In the genomic region with DNA sequence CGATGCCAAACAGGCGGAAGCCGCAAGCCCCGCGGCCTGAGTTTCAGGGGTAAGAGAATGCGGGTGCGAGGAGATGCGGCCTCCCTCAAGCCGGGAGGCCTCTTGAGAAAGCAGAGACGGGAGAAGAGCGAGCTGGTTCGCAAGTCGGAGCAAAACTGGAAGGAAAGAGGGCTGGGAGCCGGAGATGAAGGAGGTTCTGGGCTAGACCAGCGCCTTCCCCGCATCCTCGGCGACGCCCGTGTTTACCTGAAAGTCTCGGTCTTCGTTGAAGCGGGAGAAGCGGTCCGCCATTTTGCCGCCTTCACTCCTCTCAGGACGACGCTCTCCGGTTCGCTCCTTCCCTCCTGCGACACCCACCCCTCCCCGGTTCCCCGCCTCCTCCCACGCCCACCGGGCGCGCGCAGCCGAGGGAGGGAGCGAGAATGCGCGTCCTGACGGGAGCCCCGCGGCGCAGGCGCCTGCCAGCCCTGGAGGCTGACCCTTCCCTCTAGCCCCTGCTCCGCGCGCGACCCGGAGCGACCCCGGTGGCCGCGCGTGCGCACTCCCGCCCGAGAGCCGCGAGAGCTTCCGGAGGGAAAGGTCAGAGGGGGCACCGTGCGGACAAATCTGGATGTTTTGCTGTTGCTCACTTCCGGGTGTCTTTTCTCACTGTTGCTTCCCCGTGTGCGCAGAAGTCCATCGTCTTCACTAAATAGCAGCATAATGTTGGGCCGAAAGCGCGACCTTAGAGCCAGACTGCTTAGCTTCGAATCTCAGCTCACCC, we compare ENCODE assay signal across 1 cellular context.
A peak's percentile ranks its signal among the peaks of the same experiment; 100 is the strongest.
TF ChIP-seq lines count a peak whose summit lies in the region.

A gene (minus strand): TSS at position 327 of the 763 bp plus-strand sequence. CDS start 36 bp downstream, at position 291.

TF ChIP-seq in HEK293, 187 proteins besides CTCF, POLR2A, EP300 and RAD21 (continued from another document and continues in another):
- TF ChIP-seq ZNF114 (tag by site-specific recombination; IDR thresholded peaks at IDR 0.05) (no peak), ZNF423 (tag by site-specific recombination; IDR thresholded peaks at IDR 0.05) (no peak), KLF9 (tag by site-specific recombination; IDR thresholded peaks at IDR 0.05; ENCODE audit: low read depth) (peak; percentile 99), ZNF324 (tag by site-specific recombination; IDR thresholded peaks at IDR 0.05) (0 out of 2 replicates have a peak, but pooled peaks have one; percentile 78), ZIC2 (tag by site-specific recombination; IDR thresholded peaks at IDR 0.05) (peak; percentile 57; the same call in 1 of the 2 replicates), PRDM1 (tag by site-specific recombination; IDR thresholded peaks at IDR 0.05) (0 out of 2 replicates have a peak, but pooled peaks have one; percentile 17), ZNF239 (tag by site-specific recombination; IDR thresholded peaks at IDR 0.05) (no peak), ZNF302 (tag by site-specific recombination; IDR thresholded peaks at IDR 0.05; ENCODE audit: low read depth) (no peak), ZNF23 (tag by site-specific recombination; IDR thresholded peaks at IDR 0.05; ENCODE audit: borderline replicate concordance) (no peak), ZBTB20 (tag by site-specific recombination; IDR thresholded peaks at IDR 0.05) (peak; percentile 62; the same call in 1 of the 2 replicates), ZNF214 (tag by site-specific recombination; IDR thresholded peaks at IDR 0.05; ENCODE audit: borderline replicate concordance) (no peak), ZNF140 (tag by site-specific recombination; IDR thresholded peaks at IDR 0.05) (no peak), ZNF660 (tag by site-specific recombination; IDR thresholded peaks at IDR 0.05) (peak; percentile 38; the same call in 1 of the 2 replicates), SCRT2 (tag by site-specific recombination; IDR thresholded peaks at IDR 0.05) (peak; percentile 99), ZBTB17 (tag by site-specific recombination; IDR thresholded peaks at IDR 0.05) (peak; percentile 82), ZNF223 (tag by site-specific recombination; IDR thresholded peaks at IDR 0.05) (no peak), ZNF157 (tag by site-specific recombination; IDR thresholded peaks at IDR 0.05) (no peak), ZNF341 (tag by site-specific recombination; IDR thresholded peaks at IDR 0.05; ENCODE audit: low read depth) (peak; percentile 95), ZFP3 (tag by site-specific recombination; IDR thresholded peaks at IDR 0.05; ENCODE audit: low read depth) (no peak), ZNF529 (tag by site-specific recombination; IDR thresholded peaks at IDR 0.05; ENCODE audit: insufficient replicate concordance) (no peak)
- TF ChIP-seq, protein P1, sequence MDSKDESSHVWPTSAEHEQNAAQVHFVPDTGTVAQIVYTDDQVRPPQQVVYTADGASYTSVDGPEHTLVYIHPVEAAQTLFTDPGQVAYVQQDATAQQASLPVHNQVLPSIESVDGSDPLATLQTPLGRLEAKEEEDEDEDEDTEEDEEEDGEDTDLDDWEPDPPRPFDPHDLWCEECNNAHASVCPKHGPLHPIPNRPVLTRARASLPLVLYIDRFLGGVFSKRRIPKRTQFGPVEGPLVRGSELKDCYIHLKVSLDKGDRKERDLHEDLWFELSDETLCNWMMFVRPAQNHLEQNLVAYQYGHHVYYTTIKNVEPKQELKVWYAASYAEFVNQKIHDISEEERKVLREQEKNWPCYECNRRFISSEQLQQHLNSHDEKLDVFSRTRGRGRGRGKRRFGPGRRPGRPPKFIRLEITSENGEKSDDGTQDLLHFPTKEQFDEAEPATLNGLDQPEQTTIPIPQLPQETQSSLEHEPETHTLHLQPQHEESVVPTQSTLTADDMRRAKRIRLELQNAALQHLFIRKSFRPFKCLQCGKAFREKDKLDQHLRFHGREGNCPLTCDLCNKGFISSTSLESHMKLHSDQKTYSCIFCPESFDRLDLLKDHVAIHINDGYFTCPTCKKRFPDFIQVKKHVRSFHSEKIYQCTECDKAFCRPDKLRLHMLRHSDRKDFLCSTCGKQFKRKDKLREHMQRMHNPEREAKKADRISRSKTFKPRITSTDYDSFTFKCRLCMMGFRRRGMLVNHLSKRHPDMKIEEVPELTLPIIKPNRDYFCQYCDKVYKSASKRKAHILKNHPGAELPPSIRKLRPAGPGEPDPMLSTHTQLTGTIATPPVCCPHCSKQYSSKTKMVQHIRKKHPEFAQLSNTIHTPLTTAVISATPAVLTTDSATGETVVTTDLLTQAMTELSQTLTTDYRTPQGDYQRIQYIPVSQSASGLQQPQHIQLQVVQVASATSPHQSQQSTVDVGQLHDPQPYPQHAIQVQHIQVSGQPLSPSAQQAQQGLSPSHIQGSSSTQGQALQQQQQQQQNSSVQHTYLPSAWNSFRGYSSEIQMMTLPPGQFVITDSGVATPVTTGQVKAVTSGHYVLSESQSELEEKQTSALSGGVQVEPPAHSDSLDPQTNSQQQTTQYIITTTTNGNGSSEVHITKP (tag by site-specific recombination; IDR thresholded peaks at IDR 0.05), result peak; percentile 39; the same call in 1 of the 2 replicates
- TF ChIP-seq, protein P2, sequence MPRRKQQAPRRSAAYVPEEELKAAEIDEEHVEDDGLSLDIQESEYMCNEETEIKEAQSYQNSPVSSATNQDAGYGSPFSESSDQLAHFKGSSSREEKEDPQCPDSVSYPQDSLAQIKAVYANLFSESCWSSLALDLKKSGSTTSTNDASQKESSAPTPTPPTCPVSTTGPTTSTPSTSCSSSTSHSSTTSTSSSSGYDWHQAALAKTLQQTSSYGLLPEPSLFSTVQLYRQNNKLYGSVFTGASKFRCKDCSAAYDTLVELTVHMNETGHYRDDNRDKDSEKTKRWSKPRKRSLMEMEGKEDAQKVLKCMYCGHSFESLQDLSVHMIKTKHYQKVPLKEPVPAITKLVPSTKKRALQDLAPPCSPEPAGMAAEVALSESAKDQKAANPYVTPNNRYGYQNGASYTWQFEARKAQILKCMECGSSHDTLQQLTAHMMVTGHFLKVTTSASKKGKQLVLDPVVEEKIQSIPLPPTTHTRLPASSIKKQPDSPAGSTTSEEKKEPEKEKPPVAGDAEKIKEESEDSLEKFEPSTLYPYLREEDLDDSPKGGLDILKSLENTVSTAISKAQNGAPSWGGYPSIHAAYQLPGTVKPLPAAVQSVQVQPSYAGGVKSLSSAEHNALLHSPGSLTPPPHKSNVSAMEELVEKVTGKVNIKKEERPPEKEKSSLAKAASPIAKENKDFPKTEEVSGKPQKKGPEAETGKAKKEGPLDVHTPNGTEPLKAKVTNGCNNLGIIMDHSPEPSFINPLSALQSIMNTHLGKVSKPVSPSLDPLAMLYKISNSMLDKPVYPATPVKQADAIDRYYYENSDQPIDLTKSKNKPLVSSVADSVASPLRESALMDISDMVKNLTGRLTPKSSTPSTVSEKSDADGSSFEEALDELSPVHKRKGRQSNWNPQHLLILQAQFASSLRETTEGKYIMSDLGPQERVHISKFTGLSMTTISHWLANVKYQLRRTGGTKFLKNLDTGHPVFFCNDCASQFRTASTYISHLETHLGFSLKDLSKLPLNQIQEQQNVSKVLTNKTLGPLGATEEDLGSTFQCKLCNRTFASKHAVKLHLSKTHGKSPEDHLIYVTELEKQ (tag by site-specific recombination; IDR thresholded peaks at IDR 0.05; ENCODE audit: borderline replicate concordance), result no peak
- TF ChIP-seq, protein P3, sequence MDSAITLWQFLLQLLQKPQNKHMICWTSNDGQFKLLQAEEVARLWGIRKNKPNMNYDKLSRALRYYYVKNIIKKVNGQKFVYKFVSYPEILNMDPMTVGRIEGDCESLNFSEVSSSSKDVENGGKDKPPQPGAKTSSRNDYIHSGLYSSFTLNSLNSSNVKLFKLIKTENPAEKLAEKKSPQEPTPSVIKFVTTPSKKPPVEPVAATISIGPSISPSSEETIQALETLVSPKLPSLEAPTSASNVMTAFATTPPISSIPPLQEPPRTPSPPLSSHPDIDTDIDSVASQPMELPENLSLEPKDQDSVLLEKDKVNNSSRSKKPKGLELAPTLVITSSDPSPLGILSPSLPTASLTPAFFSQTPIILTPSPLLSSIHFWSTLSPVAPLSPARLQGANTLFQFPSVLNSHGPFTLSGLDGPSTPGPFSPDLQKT (IDR thresholded peaks at IDR 0.05; ENCODE audit: borderline replicate concordance, low read depth, low read length), result no peak
- TF ChIP-seq, protein P4, sequence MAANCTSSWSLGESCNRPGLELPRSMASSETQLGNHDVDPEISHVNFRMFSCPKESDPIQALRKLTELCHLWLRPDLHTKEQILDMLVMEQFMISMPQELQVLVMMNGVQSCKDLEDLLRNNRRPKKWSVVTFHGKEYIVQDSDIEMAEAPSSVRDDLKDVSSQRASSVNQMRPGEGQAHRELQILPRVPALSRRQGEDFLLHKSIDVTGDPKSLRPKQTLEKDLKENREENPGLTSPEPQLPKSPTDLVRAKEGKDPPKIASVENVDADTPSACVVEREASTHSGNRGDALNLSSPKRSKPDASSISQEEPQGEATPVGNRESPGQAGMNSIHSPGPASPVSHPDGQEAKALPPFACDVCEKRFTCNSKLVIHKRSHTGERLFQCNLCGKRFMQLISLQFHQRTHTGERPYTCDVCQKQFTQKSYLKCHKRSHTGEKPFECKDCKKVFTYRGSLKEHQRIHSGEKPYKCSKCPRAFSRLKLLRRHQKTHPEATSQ (tag by site-specific recombination; IDR thresholded peaks at IDR 0.05), result peak; percentile 78; the same call in 1 of the 2 replicates
- TF ChIP-seq, protein P5, sequence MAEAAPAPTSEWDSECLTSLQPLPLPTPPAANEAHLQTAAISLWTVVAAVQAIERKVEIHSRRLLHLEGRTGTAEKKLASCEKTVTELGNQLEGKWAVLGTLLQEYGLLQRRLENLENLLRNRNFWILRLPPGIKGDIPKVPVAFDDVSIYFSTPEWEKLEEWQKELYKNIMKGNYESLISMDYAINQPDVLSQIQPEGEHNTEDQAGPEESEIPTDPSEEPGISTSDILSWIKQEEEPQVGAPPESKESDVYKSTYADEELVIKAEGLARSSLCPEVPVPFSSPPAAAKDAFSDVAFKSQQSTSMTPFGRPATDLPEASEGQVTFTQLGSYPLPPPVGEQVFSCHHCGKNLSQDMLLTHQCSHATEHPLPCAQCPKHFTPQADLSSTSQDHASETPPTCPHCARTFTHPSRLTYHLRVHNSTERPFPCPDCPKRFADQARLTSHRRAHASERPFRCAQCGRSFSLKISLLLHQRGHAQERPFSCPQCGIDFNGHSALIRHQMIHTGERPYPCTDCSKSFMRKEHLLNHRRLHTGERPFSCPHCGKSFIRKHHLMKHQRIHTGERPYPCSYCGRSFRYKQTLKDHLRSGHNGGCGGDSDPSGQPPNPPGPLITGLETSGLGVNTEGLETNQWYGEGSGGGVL (tag by site-specific recombination; IDR thresholded peaks at IDR 0.05), result peak; percentile 95
- TF ChIP-seq, protein P6, sequence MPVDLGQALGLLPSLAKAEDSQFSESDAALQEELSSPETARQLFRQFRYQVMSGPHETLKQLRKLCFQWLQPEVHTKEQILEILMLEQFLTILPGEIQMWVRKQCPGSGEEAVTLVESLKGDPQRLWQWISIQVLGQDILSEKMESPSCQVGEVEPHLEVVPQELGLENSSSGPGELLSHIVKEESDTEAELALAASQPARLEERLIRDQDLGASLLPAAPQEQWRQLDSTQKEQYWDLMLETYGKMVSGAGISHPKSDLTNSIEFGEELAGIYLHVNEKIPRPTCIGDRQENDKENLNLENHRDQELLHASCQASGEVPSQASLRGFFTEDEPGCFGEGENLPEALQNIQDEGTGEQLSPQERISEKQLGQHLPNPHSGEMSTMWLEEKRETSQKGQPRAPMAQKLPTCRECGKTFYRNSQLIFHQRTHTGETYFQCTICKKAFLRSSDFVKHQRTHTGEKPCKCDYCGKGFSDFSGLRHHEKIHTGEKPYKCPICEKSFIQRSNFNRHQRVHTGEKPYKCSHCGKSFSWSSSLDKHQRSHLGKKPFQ (tag by site-specific recombination; IDR thresholded peaks at IDR 0.05), result 0 out of 2 replicates have a peak, but pooled peaks have one; percentile 24
- TF ChIP-seq, protein P7, sequence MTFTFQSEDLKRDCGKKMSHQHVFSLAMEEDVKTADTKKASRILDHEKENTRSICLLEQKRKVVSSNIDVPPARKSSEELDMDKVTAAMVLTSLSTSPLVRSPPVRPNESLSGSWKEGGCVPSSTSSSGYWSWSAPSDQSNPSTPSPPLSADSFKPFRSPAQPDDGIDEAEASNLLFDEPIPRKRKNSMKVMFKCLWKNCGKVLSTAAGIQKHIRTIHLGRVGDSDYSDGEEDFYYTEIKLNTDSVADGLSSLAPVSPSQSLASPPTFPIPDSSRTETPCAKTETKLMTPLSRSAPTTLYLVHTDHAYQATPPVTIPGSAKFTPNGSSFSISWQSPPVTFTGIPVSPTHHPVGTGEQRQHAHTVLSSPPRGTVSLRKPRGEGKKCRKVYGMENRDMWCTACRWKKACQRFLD (tag by site-specific recombination; IDR thresholded peaks at IDR 0.05), result no peak
- TF ChIP-seq, protein P8, sequence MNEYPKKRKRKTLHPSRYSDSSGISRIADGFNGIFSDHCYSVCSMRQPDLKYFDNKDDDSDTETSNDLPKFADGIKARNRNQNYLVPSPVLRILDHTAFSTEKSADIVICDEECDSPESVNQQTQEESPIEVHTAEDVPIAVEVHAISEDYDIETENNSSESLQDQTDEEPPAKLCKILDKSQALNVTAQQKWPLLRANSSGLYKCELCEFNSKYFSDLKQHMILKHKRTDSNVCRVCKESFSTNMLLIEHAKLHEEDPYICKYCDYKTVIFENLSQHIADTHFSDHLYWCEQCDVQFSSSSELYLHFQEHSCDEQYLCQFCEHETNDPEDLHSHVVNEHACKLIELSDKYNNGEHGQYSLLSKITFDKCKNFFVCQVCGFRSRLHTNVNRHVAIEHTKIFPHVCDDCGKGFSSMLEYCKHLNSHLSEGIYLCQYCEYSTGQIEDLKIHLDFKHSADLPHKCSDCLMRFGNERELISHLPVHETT (tag by site-specific recombination; IDR thresholded peaks at IDR 0.05), result 0 out of 2 replicates have a peak, but pooled peaks have one; percentile 57
- TF ChIP-seq, protein P9, sequence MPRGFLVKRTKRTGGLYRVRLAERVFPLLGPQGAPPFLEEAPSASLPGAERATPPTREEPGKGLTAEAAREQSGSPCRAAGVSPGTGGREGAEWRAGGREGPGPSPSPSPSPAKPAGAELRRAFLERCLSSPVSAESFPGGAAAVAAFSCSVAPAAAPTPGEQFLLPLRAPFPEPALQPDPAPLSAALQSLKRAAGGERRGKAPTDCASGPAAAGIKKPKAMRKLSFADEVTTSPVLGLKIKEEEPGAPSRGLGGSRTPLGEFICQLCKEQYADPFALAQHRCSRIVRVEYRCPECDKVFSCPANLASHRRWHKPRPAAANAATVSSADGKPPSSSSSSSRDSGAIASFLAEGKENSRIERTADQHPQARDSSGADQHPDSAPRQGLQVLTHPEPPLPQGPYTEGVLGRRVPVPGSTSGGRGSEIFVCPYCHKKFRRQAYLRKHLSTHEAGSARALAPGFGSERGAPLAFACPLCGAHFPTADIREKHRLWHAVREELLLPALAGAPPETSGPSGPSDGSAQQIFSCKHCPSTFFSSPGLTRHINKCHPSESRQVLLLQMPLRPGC (tag by site-specific recombination; IDR thresholded peaks at IDR 0.05), result no peak
- TF ChIP-seq, protein P10, sequence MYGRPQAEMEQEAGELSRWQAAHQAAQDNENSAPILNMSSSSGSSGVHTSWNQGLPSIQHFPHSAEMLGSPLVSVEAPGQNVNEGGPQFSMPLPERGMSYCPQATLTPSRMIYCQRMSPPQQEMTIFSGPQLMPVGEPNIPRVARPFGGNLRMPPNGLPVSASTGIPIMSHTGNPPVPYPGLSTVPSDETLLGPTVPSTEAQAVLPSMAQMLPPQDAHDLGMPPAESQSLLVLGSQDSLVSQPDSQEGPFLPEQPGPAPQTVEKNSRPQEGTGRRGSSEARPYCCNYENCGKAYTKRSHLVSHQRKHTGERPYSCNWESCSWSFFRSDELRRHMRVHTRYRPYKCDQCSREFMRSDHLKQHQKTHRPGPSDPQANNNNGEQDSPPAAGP (tag by site-specific recombination; IDR thresholded peaks at IDR 0.05), result no peak; the same call in 1 of the 2 replicates
